28 cellular contexts compared by ENCODE assay signal in genomic region chr22:17869285-17870096, GRCh38.
A peak's percentile ranks its signal among the peaks of the same experiment; 100 is the strongest.
DNase-seq lines count a peak whose midpoint lies in the region; ATAC-seq and TF ChIP-seq lines count a peak whose summit lies in the region.
"Had no signal": no experiment of that assay in that cellular context is flagged by ENCODE, and none has a peak within 500 bp of the region (broad histone marks: within the 10 kb centered on the region; RNA-seq: fewer than 3 reads in every experiment).

No MANE protein-coding gene starts in this region.

- no peaks in the 10 kb centered on the region for H3K27me3 Mint-ChIP-seq in neural crest cell (ENCODE audit: low read depth)
- H3K27me3 Mint-ChIP-seq: activated naive CD8-positive, alpha-beta T cell treated with anti-CD3 and anti-CD28 coated beads, Interleukin-2, amount 10 ng/mL, durations not matched to agents 7 days and 5 days; CD4-positive, alpha-beta T cell; effector memory CD8-positive, alpha-beta T cell; memory B cell had no signal

- H3K9me3 Mint-ChIP-seq in neural crest cell, result no peaks in the 10 kb centered on the region
- H3K9me3 Mint-ChIP-seq: activated naive CD8-positive, alpha-beta T cell treated with anti-CD3 and anti-CD28 coated beads, Interleukin-2, amount 10 ng/mL, durations not matched to agents 7 days and 5 days; activated T-helper 2 cell treated with anti-CD3 and anti-CD28 coated beads, Interferon-gamma antibody, Interleukin-2, Interleukin-4, amounts not matched to agents 10 μg/mL and 5 μg/mL and 100 μg/mL, durations not matched to agents 14 hours and 24 hours and 36 hours; CD4-positive, alpha-beta T cell; effector memory CD8-positive, alpha-beta T cell; memory B cell had no signal

- no peak overlapping the region for H3K4me3 Mint-ChIP-seq in neural crest cell
- H3K4me3 Mint-ChIP-seq: activated naive CD8-positive, alpha-beta T cell treated with anti-CD3 and anti-CD28 coated beads, Interleukin-2, amount 10 ng/mL, durations not matched to agents 7 days and 5 days; CD4-positive, alpha-beta T cell; effector memory CD8-positive, alpha-beta T cell; memory B cell had no signal

- TF ChIP-seq CTCF in dorsolateral prefrontal cortex (IDR thresholded peaks at IDR 0.05 in 54 of 56, conservative IDR thresholded peaks at IDR 0.05 in 2 of 56; ENCODE audit: low read depth in 1 of 56, partially characterized antibody in 56 of 56) (no peak), neural crest cell (conservative IDR thresholded peaks at IDR 0.05) (no peak)

- H3K36me3 Mint-ChIP-seq in neural crest cell (ENCODE audit: low read depth), result peaks cover 8% of the 10 kb centered on the region

- H3K27ac Mint-ChIP-seq in neural crest cell (ENCODE audit: unreplicated experiment), result peak overlapping the region; percentile 62
- H3K27ac Mint-ChIP-seq: activated naive CD8-positive, alpha-beta T cell treated with anti-CD3 and anti-CD28 coated beads, Interleukin-2, amount 10 ng/mL, durations not matched to agents 7 days and 5 days; activated T-helper 2 cell treated with anti-CD3 and anti-CD28 coated beads, Interferon-gamma antibody, Interleukin-2, Interleukin-4, amounts not matched to agents 10 μg/mL and 5 μg/mL and 100 μg/mL, durations not matched to agents 14 hours and 24 hours and 36 hours; CD4-positive, alpha-beta T cell; memory B cell had no signal

- peak overlapping the region in 1 of 59 donors; percentile 5 for H3K4me3 ChIP-seq in dorsolateral prefrontal cortex
- H3K4me3 ChIP-seq: HAP-1, spleen had no signal

- peaks cover 30% of the 10 kb centered on the region for H3K4me1 Mint-ChIP-seq in neural crest cell

- H3K27ac ChIP-seq in dorsolateral prefrontal cortex (peak overlapping the region in 58 of 59 donors; percentile 32 to 99 (median 95)), temporal lobe (ENCODE audit: low read depth, low read length) (peak overlapping the region; percentile 85)
- H3K27ac ChIP-seq: 22Rv1, spleen had no signal

- no peaks in the 10 kb centered on the region for H3K27me3 ChIP-seq in dorsolateral prefrontal cortex
- H3K27me3 ChIP-seq: spleen had no signal

- intact Hi-C loops in dorsolateral prefrontal cortex (cut with DNase I), result loop anchor here (5.0 kb wide), 2 partner anchors 37 to 43 kb away; no protein-coding TSS in a partner anchor

- DNase-seq in NOMO-1 treated with DMSO at 0.1 percent for 48 hours (lab: John Stamatoyannopoulos, UW; ENCODE audit: unreplicated experiment) (peak; percentile 1), NOMO-1 treated with dmso at 0.1 percent for 144 hours (lab: John Stamatoyannopoulos, UW; ENCODE audit: unreplicated experiment) (no peak), dorsolateral prefrontal cortex (peak in 1 of 10 donors; percentile 72), neural crest cell (ENCODE audit: low read depth, low spot score) (no peak), NAMALWA (ENCODE audit: low spot score) (no peak)
- DNase-seq in activated naive CD4-positive, alpha-beta T cell treated with anti-CD3 and anti-CD28 coated beads, Interleukin-2, amount 50 U/mL, for 16 hours, result no peak
- DNase-seq: activated CD4-positive, alpha-beta T cell treated with anti-CD3 and anti-CD28 coated beads, Interleukin-2, amount 50 U/mL, for 1 hour; activated CD8-positive, alpha-beta memory T cell treated with anti-CD3 and anti-CD28 coated beads, Interleukin-2, amount 50 U/mL, for 48 hours; activated naive CD8-positive, alpha-beta T cell treated with anti-CD3 and anti-CD28 coated beads, Interleukin-2, amount 10 ng/mL, durations not matched to agents 7 days and 5 days; CD4-positive, alpha-beta T cell; effector memory CD8-positive, alpha-beta T cell; EL; Karpas-422; MV-4-11; NCI-H1694 treated with DMSO at 0.1 percent for 48 hours; NCI-H526 treated with DMSO at 0.1 percent for 48 hours; retina; RPMI8226; stimulated activated CD4-positive, alpha-beta T cell treated with anti-CD3 and anti-CD28 coated beads, Interleukin-4, amount 100 ng/mL, for 1 hour; stimulated activated naive CD4-positive, alpha-beta T cell treated with Interleukin-2 at 50 U/mL for 16 hours; T-helper 2 cell had no signal

- no peak for ATAC-seq in GM18517 (IDR thresholded peaks at IDR 0.05; ENCODE audit: unreplicated experiment)
- ATAC-seq: effector memory CD8-positive, alpha-beta T cell had no signal
